ENCODE assay signal across 9 cellular contexts in genomic region chr10:121926157-121926556, GRCh38. TPM values are rescaled to one million over a fixed set of nuclear protein-coding genes. Genes with fewer than 3 reads are reported as not detected.
A peak's percentile ranks its signal among the peaks of the same experiment; 100 is the strongest.
DNase-seq lines count a peak whose midpoint lies in the region; ATAC-seq and TF ChIP-seq lines count a peak whose summit lies in the region.
"Had no signal": no experiment of that assay in that cellular context is flagged by ENCODE, and none has a peak within 500 bp of the region (broad histone marks: within the 10 kb centered on the region; RNA-seq: fewer than 3 reads in every experiment).

No MANE protein-coding gene starts in this region.

- no peak overlapping the region for H2AFZ ChIP-seq in OCI-LY3 (ENCODE audit: low read depth, low read length)
- H2AFZ ChIP-seq in parathyroid adenoma, result no peak overlapping the region
- no peak overlapping the region for H2AFZ ChIP-seq in neuronal stem cell (ENCODE audit: low read length)

- H3K23ac ChIP-seq in neuronal stem cell (ENCODE audit: low read depth, low read length, poor library complexity), result no peak overlapping the region

- H3K4me1 ChIP-seq in OCI-LY3 (ENCODE audit: low read length) (peaks cover 12% of the 10 kb centered on the region), parathyroid adenoma (peaks cover 11% of the 10 kb centered on the region), neuronal stem cell (ENCODE audit: control insufficient read depth in 2 of 2, insufficient read depth in 1 of 2, low read depth in 1 of 2, low read length in 2 of 2) (peaks cover 4 to 7% of the 10 kb centered on the region in 2 donors)

- H3K4me2 ChIP-seq in OCI-LY3 (ENCODE audit: low read length), result peak overlapping the region; percentile 97
- H3K4me2 ChIP-seq in parathyroid adenoma (ENCODE audit: low read length), result peak overlapping the region; percentile 58
- no peak overlapping the region for H3K4me2 ChIP-seq in neuronal stem cell (ENCODE audit: insufficient read depth, low read length, poor library complexity, severe bottlenecking)

- H3K79me1 ChIP-seq in neuronal stem cell (ENCODE audit: low read depth, low read length), result no peaks in the 10 kb centered on the region

- no peak overlapping the region for H3K27ac ChIP-seq in OCI-LY3 (ENCODE audit: low read length)
- peak overlapping the region; percentile 96 for H3K27ac ChIP-seq in epithelial cell of prostate
- no peak overlapping the region for H3K27ac ChIP-seq in parathyroid adenoma
- no peak overlapping the region for H3K27ac ChIP-seq in neuronal stem cell (replicated peaks; ENCODE audit: low read length)

- H3K4me3 ChIP-seq in GM12865 (ENCODE audit: low read depth, low read length) (peak overlapping the region; percentile 66), OCI-LY3 (ENCODE audit: low read length) (peak overlapping the region; percentile 91; the same call in 1 of the 2 replicates), parathyroid adenoma (ENCODE audit: low read depth, low read length) (no peak overlapping the region), neuronal stem cell (ENCODE audit: low read length in 2 of 2) (peak overlapping the region in 1 of 2 donors; percentile 77)

- DNase-seq in GM12865 (ENCODE audit: low read depth) (no peak), epithelial cell of prostate (ENCODE audit: low read depth, low spot score) (no peak), cortex of kidney (lab: John Stamatoyannopoulos, UW) (no peak), neuronal stem cell (ENCODE audit: low spot score) (no peak), DMS79 treated with DMSO at 0.1 percent for 48 hours (lab: John Stamatoyannopoulos, UW) (no peak)
- DNase-seq: stimulated activated naive CD8-positive, alpha-beta T cell treated with anti-CD3 and anti-CD28 coated beads, Interleukin-15, amount 100 ng/mL, for 72 hours had no signal

- H3K36me3 ChIP-seq in OCI-LY3 (replicated peaks; ENCODE audit: low read depth, low read length), result no peaks in the 10 kb centered on the region
- no peaks in the 10 kb centered on the region for H3K36me3 ChIP-seq in parathyroid adenoma (ENCODE audit: control insufficient read depth, insufficient read depth, low read length)
- peaks cover 0 to 18% of the 10 kb centered on the region in 2 donors for H3K36me3 ChIP-seq in neuronal stem cell (replicated peaks in 1 of 2; ENCODE audit: control insufficient read depth in 2 of 2, insufficient read depth in 2 of 2, low read length in 2 of 2)

- H3K18ac ChIP-seq in neuronal stem cell (ENCODE audit: low read length), result no peak overlapping the region

- no peak overlapping the region for H4K8ac ChIP-seq in neuronal stem cell (ENCODE audit: low read depth, low read length)

- no peaks in the 10 kb centered on the region for H4K20me1 ChIP-seq in OCI-LY3 (ENCODE audit: insufficient read depth, low read length)

- no peak overlapping the region for H3K4ac ChIP-seq in neuronal stem cell (ENCODE audit: low read length)

- TF ChIP-seq CTCF in GM12865 (IDR thresholded peaks at IDR 0.05; ENCODE audit: insufficient read depth, low read depth, low read length, missing control alignments) (no peak), OCI-LY3 (IDR thresholded peaks at IDR 0.05; ENCODE audit: low read depth, low read length) (no peak), parathyroid adenoma (IDR thresholded peaks at IDR 0.05) (no peak)

- no peak overlapping the region for H2BK12ac ChIP-seq in neuronal stem cell (ENCODE audit: low read length)

- H2BK15ac ChIP-seq in neuronal stem cell (ENCODE audit: low read length), result no peak overlapping the region

- no peak for ATAC-seq in HG02623 (IDR thresholded peaks at IDR 0.05; ENCODE audit: unreplicated experiment)
- ATAC-seq: stimulated activated naive CD8-positive, alpha-beta T cell treated with anti-CD3 and anti-CD28 coated beads, Interleukin-15, amount 100 ng/mL, for 72 hours had no signal

- H2BK120ac ChIP-seq in neuronal stem cell (ENCODE audit: low read depth, low read length), result no peak overlapping the region

- H3K9ac ChIP-seq in OCI-LY3 (ENCODE audit: low read length), result no peak overlapping the region
- H3K9ac ChIP-seq in parathyroid adenoma, result no peak overlapping the region
- H3K9ac ChIP-seq in neuronal stem cell (ENCODE audit: low read depth, low read length, poor library complexity), result no peak overlapping the region

- no CpG with 5 or more reads among the region's 4 CpGs for WGBS in neuronal stem cell (ENCODE audit: extremely low coverage in 2 of 2, insufficient read length in 2 of 2, insufficient replicate concordance in 1 of 2), 2 donors

- no peak overlapping the region for H4K91ac ChIP-seq in neuronal stem cell (ENCODE audit: low read depth, low read length, poor library complexity)

- H3K79me2 ChIP-seq in OCI-LY3 (ENCODE audit: low read length) (peaks cover 32% of the 10 kb centered on the region), parathyroid adenoma (peaks cover 8% of the 10 kb centered on the region)

- H3K14ac ChIP-seq in neuronal stem cell (ENCODE audit: low read length), result no peak overlapping the region

- no peak overlapping the region for H2AK5ac ChIP-seq in neuronal stem cell (ENCODE audit: low read depth, low read length)

- no peak overlapping the region for H2BK5ac ChIP-seq in neuronal stem cell (ENCODE audit: low read length)

- H3K9me3 ChIP-seq in OCI-LY3 (ENCODE audit: insufficient read depth, low read length) (no peaks in the 10 kb centered on the region), parathyroid adenoma (ENCODE audit: control insufficient read depth, low read length) (no peaks in the 10 kb centered on the region), neuronal stem cell (replicated peaks in 1 of 2; ENCODE audit: control insufficient read depth in 2 of 2, insufficient read depth in 1 of 2, low read depth in 1 of 2, low read length in 2 of 2) (no peaks in the 10 kb centered on the region)

- H3K27me3 ChIP-seq in OCI-LY3 (ENCODE audit: low read depth, low read length) (no peaks in the 10 kb centered on the region), parathyroid adenoma (ENCODE audit: control insufficient read depth, insufficient read depth, low read length) (no peaks in the 10 kb centered on the region), neuronal stem cell (ENCODE audit: control insufficient read depth in 3 of 3, insufficient read depth in 3 of 3, low read depth in 1 of 3, low read length in 3 of 3) (no peaks in the 10 kb centered on the region)

RNA-seq across cellular contexts. Expression of gene ATE1, which starts 1.7 kb away (rescaled TPM):
- 11.5 TPM for polyA plus RNA-seq in neuronal stem cell (2013, experiment 1 of 2)
- 12.5 TPM for polyA plus RNA-seq in neuronal stem cell (2013, experiment 2 of 2)

RNA-seq across cellular contexts. Expression of gene NSMCE4A, which starts 48.9 kb away (rescaled TPM):
- polyA plus RNA-seq in neuronal stem cell (2013, experiment 1 of 2), result 123 TPM
- 126 TPM for polyA plus RNA-seq in neuronal stem cell (2013, experiment 2 of 2)
